In genomic region chr16:71966932-71967331, GRCh38 we compare ENCODE assay signal across 17 cellular contexts. TPM values are rescaled to one million over a fixed set of nuclear protein-coding genes. Genes with fewer than 3 reads are reported as not detected.
DNase-seq lines count a peak whose midpoint lies in the region; ATAC-seq and TF ChIP-seq lines count a peak whose summit lies in the region.
"Had no signal": no experiment of that assay in that cellular context is flagged by ENCODE, and none has a peak within 500 bp of the region (broad histone marks: within the 10 kb centered on the region; RNA-seq: fewer than 3 reads in every experiment).

No MANE protein-coding gene starts in this region.

- no peaks in the 10 kb centered on the region for H3K27me3 ChIP-seq in WERI-Rb-1 (ENCODE audit: insufficient read depth, low read depth, severe bottlenecking)
- no peaks in the 10 kb centered on the region for H3K27me3 ChIP-seq in psoas muscle (ENCODE audit: insufficient read depth in 3 of 3, low read length in 2 of 3)
- H3K27me3 ChIP-seq: BLaER1 treated with 17β-estradiol and CSF1 and Interleukin-3, amounts not matched to agents 10 nM and 100 nM had no signal

- H3K9me3 ChIP-seq in WERI-Rb-1 (ENCODE audit: severe bottlenecking) (no peaks in the 10 kb centered on the region), psoas muscle (no peaks in the 10 kb centered on the region)
- H3K9me3 ChIP-seq: BLaER1 treated with 17β-estradiol and CSF1 and Interleukin-3, amounts not matched to agents 10 nM and 100 nM; HAP-1 had no signal

- TF ChIP-seq CTCF in LNCaP clone FGC (IDR thresholded peaks at IDR 0.05; ENCODE audit: control insufficient read depth, extremely low read depth, insufficient read depth) (no peak), WERI-Rb-1 (IDR thresholded peaks at IDR 0.05; ENCODE audit: low read depth, low read length) (no peak), psoas muscle (IDR thresholded peaks at IDR 0.05) (no peak)

- DNase-seq in LNCaP clone FGC (ENCODE audit: low read depth) (peak; percentile 33), WERI-Rb-1 (peak; percentile 18), myocyte (ENCODE audit: low read depth) (peak; percentile 5), psoas muscle (no peak), left colon (no peak)
- DNase-seq: Calu3; CD8-positive, alpha-beta T cell; DMS53; DND-41 had no signal

- ATAC-seq in psoas muscle (peak; percentile 54 to 79 (median 64)), HG03469 (IDR thresholded peaks at IDR 0.05; ENCODE audit: unreplicated experiment) (no peak), left colon (no peak), HG02981 (IDR thresholded peaks at IDR 0.05; ENCODE audit: unreplicated experiment) (no peak)
- ATAC-seq: CD8-positive, alpha-beta T cell; HepG2 had no signal

- H3K27ac ChIP-seq in WERI-Rb-1 = no peak overlapping the region; the same call in 1 of the 2 replicates
- no peak overlapping the region for H3K27ac ChIP-seq in psoas muscle
- H3K27ac ChIP-seq: BLaER1 treated with 17β-estradiol and CSF1 and Interleukin-3, amounts not matched to agents 10 nM and 100 nM had no signal

- intact Hi-C loops in psoas muscle (cut with DNase I) = loop anchor here in 1 of 2 donors (10.0 kb wide), 1 partner anchor 82 kb away; the partner anchor contains the start of gene ZNF821
- intact Hi-C loops in left colon (cut with DNase I, micrococcal nuclease) = no loop called here

- 20 to 22% (median 21%) methylated on average over 4 of the region's 4 CpGs for WGBS in psoas muscle, 3 donors

- no peaks in the 10 kb centered on the region for H3K4me1 ChIP-seq in psoas muscle
- H3K4me1 ChIP-seq: HAP-1 had no signal

- H3K36me3 ChIP-seq in WERI-Rb-1 (no peaks in the 10 kb centered on the region), psoas muscle (ENCODE audit: insufficient read depth in 1 of 2, low read depth in 1 of 2) (no peaks in the 10 kb centered on the region)
- H3K36me3 ChIP-seq: BLaER1 treated with 17β-estradiol and CSF1 and Interleukin-3, amounts not matched to agents 10 nM and 100 nM; HAP-1 had no signal

- H3K4me3 ChIP-seq in LNCaP clone FGC (ENCODE audit: low read depth, low read length) (no peak overlapping the region), WERI-Rb-1 (ENCODE audit: low read depth, low read length) (no peak overlapping the region), psoas muscle (no peak overlapping the region)
- H3K4me3 ChIP-seq: BLaER1 treated with 17β-estradiol and CSF1 and Interleukin-3, amounts not matched to agents 10 nM and 100 nM; HAP-1 had no signal

RNA-seq across cellular contexts. Expression of gene PKD1L3, which starts 33.3 kb away (rescaled TPM):
- total RNA-seq in myocyte (not detected in 2 replicates), psoas muscle (under 1 TPM in 3 of 4 donors, not detected in 1; 0.04 to 0.13 (median 0.08) TPM), left colon (under 1 TPM; 0.11 to 0.15 TPM)
- polyA plus RNA-seq in myocyte (2012) = 0.01 TPM
- polyA plus RNA-seq in psoas muscle = under 1 TPM in 1 of 3 donors, not detected in 2; 0.03 TPM
- total RNA-seq: A172; B cell; Calu3; CD8-positive, alpha-beta T cell; H4 had no signal

RNA-seq across cellular contexts. Expression of gene DHODH, which starts 41.6 kb away (rescaled TPM):
- total RNA-seq in myocyte (4.2 and 6.0 TPM in 2 replicates), psoas muscle (10 to 100 TPM in 1 of 4 donors, 1 to 10 TPM in 3; 7.3 to 12.5 (median 8.8) TPM), left colon (1 to 10 TPM; 5.6 to 6.3 TPM)
- 5.1 TPM for polyA plus RNA-seq in myocyte (2012)
- polyA plus RNA-seq in psoas muscle = 10 to 100 TPM in 2 of 3 donors, 1 to 10 TPM in 1; 7.6 to 13.4 (median 10.9) TPM

Comparison
In these comparisons a context has a peak if more than half of its experiments do, and no peak if none do; other contexts are left out.
1. DNase-seq: peak in LNCaP clone FGC (single experiment), WERI-Rb-1 (single experiment) and myocyte (single experiment); none in psoas muscle (0 of 2) and left colon (0 of 2).
2. ATAC-seq: peak in psoas muscle (4 of 4); none in HG03469 (single experiment), left colon (single experiment) and HG02981 (single experiment).